9 cellular contexts compared by ENCODE assay signal in genomic region chr6:44388876-44389275, GRCh38. TPM values are rescaled to one million over a fixed set of nuclear protein-coding genes. Genes with fewer than 3 reads are reported as not detected.
DNase-seq lines count a peak whose midpoint lies in the region; ATAC-seq and TF ChIP-seq lines count a peak whose summit lies in the region.
"Had no signal": no experiment of that assay in that cellular context is flagged by ENCODE, and none has a peak within 500 bp of the region (broad histone marks: within the 10 kb centered on the region; RNA-seq: fewer than 3 reads in every experiment).

No MANE protein-coding gene starts in this region.

- H4K91ac ChIP-seq in neuronal stem cell (ENCODE audit: low read depth, low read length, poor library complexity) = no peak overlapping the region

- no peak for DNase-seq in CD8-positive, alpha-beta T cell
- peak; percentile 15 for DNase-seq in M059J (ENCODE audit: low read depth)
- no peak for DNase-seq in neuronal stem cell (ENCODE audit: low spot score)
- DNase-seq in NCI-H446 treated with DMSO at 0.1 percent for 48 hours (lab: John Stamatoyannopoulos, UW) = no peak
- no peak for DNase-seq in sciatic nerve (ENCODE audit: low spot score)
- no peak for DNase-seq in GOT3 (lab: John Stamatoyannopoulos, UW)
- DNase-seq: Right ventricle myocardium superior had no signal

- no peaks in the 10 kb centered on the region for H3K27me3 Mint-ChIP-seq in CD8-positive, alpha-beta T cell (ENCODE audit: low read depth)

- H3K4me1 ChIP-seq in CD8-positive, alpha-beta T cell (ENCODE audit: insufficient read depth, low read length) = peaks cover 24% of the 10 kb centered on the region
- H3K4me1 ChIP-seq in ectodermal cell (ENCODE audit: control insufficient read depth, insufficient read depth, low read length) (peaks cover 11% of the 10 kb centered on the region), neuronal stem cell (ENCODE audit: control insufficient read depth in 2 of 2, insufficient read depth in 1 of 2, low read depth in 1 of 2, low read length in 2 of 2) (peaks cover 6 to 15% of the 10 kb centered on the region in 2 donors)

- intact Hi-C loops in CD8-positive, alpha-beta T cell (cut with DNase I, micrococcal nuclease) = loop anchor here (2.0 to 5.0 kb wide), 2 partner anchors 124 to 1738 kb away; partner anchors contain the start of genes ENPP4 (in 1 of the 2) and NFKBIE (in 1 of the 2)
- intact Hi-C loops in sciatic nerve (cut with DNase I) = no loop called here

- no peak overlapping the region for H4K8ac ChIP-seq in neuronal stem cell (ENCODE audit: low read depth, low read length)

- CTCF ChIA-PET in CD8-positive, alpha-beta T cell (lab: Charles Lee) = no interaction called here

- H2AFZ ChIP-seq in neuronal stem cell (ENCODE audit: low read length) = no peak overlapping the region

- peak overlapping the region; percentile 67 for H3K4me3 ChIP-seq in CD8-positive, alpha-beta T cell (ENCODE audit: low read depth, low read length)
- H3K4me3 ChIP-seq in ectodermal cell (ENCODE audit: insufficient read depth, low read depth, low read length) (peak overlapping the region; percentile 89), neuronal stem cell (ENCODE audit: low read length in 2 of 2) (peak overlapping the region; percentile 63 to 73)

- peaks cover 42% of the 10 kb centered on the region for H3K4me1 Mint-ChIP-seq in CD8-positive, alpha-beta T cell (ENCODE audit: low read depth)

- peak overlapping the region; percentile 98 for H3K4me3 Mint-ChIP-seq in CD8-positive, alpha-beta T cell

- POLR2A ChIA-PET in CD8-positive, alpha-beta T cell (lab: Charles Lee) = interaction anchor here (0.5 kb wide), 1 partner anchor 23 kb away, joined by 3 read pairs; no protein-coding TSS in a partner anchor

- H3K18ac ChIP-seq in neuronal stem cell (ENCODE audit: low read length) = no peak overlapping the region

- 83 to 88% methylated on average over 5 of the region's 5 CpGs for WGBS in ectodermal cell, 2 experiments
- WGBS in neuronal stem cell (ENCODE audit: extremely low coverage in 2 of 2, insufficient read length in 2 of 2, insufficient replicate concordance in 1 of 2), 2 donors = no CpG with 5 or more reads among the region's 5 CpGs

- no peak overlapping the region for H3K9ac ChIP-seq in neuronal stem cell (ENCODE audit: low read depth, low read length, poor library complexity)

- H3K9me3 Mint-ChIP-seq in CD8-positive, alpha-beta T cell = no peaks in the 10 kb centered on the region

- H3K27me3 ChIP-seq in CD8-positive, alpha-beta T cell (ENCODE audit: insufficient read depth, low read length) = no peaks in the 10 kb centered on the region
- H3K27me3 ChIP-seq in ectodermal cell (ENCODE audit: control insufficient read depth, insufficient read depth, low read length, poor library complexity, severe bottlenecking) = no peaks in the 10 kb centered on the region
- no peaks in the 10 kb centered on the region for H3K27me3 ChIP-seq in neuronal stem cell (ENCODE audit: control insufficient read depth in 3 of 3, insufficient read depth in 3 of 3, low read depth in 1 of 3, low read length in 3 of 3)

- no peak overlapping the region for H3K23ac ChIP-seq in neuronal stem cell (ENCODE audit: low read depth, low read length, poor library complexity)

- H3K9me3 ChIP-seq in CD8-positive, alpha-beta T cell (ENCODE audit: low read length) = no peaks in the 10 kb centered on the region
- H3K9me3 ChIP-seq in ectodermal cell (ENCODE audit: control insufficient read depth, low read length) (no peaks in the 10 kb centered on the region), neuronal stem cell (replicated peaks in 1 of 2; ENCODE audit: control insufficient read depth in 2 of 2, insufficient read depth in 1 of 2, low read depth in 1 of 2, low read length in 2 of 2) (no peaks in the 10 kb centered on the region)

- H3K4ac ChIP-seq in neuronal stem cell (ENCODE audit: low read length) = no peak overlapping the region

- H2BK15ac ChIP-seq in neuronal stem cell (ENCODE audit: low read length) = no peak overlapping the region

- H2AK5ac ChIP-seq in neuronal stem cell (ENCODE audit: low read depth, low read length) = no peak overlapping the region

- no peak overlapping the region for H3K4me2 ChIP-seq in neuronal stem cell (ENCODE audit: insufficient read depth, low read length, poor library complexity, severe bottlenecking)

- no peak overlapping the region for H3K14ac ChIP-seq in neuronal stem cell (ENCODE audit: low read length)

- no peak overlapping the region for H2BK120ac ChIP-seq in neuronal stem cell (ENCODE audit: low read depth, low read length)

- peak overlapping the region; percentile 98 for H3K27ac Mint-ChIP-seq in CD8-positive, alpha-beta T cell

- H2BK5ac ChIP-seq in neuronal stem cell (ENCODE audit: low read length) = no peak overlapping the region

- no peak for ATAC-seq in CD8-positive, alpha-beta T cell
- ATAC-seq in GM21423 (IDR thresholded peaks at IDR 0.05; ENCODE audit: unreplicated experiment) (no peak), sciatic nerve (no peak)

- no peak for TF ChIP-seq CTCF in CD8-positive, alpha-beta T cell (IDR thresholded peaks at IDR 0.05)

- H3K36me3 ChIP-seq in CD8-positive, alpha-beta T cell (ENCODE audit: insufficient read depth, low read length) = peaks cover 16% of the 10 kb centered on the region
- H3K36me3 ChIP-seq in ectodermal cell (ENCODE audit: control insufficient read depth, insufficient read depth, low read length) = peaks cover 15% of the 10 kb centered on the region
- H3K36me3 ChIP-seq in neuronal stem cell (replicated peaks in 1 of 2; ENCODE audit: control insufficient read depth in 2 of 2, insufficient read depth in 2 of 2, low read length in 2 of 2) = peaks cover 12 to 56% of the 10 kb centered on the region in 2 donors

- no peak overlapping the region for H3K27ac ChIP-seq in CD8-positive, alpha-beta T cell (ENCODE audit: low read depth, low read length)
- H3K27ac ChIP-seq in ectodermal cell (ENCODE audit: insufficient read depth, low read depth, low read length, poor library complexity, severe bottlenecking) (no peak overlapping the region), neuronal stem cell (replicated peaks; ENCODE audit: low read length) (no peak overlapping the region)

- peaks cover 47% of the 10 kb centered on the region for H3K36me3 Mint-ChIP-seq in CD8-positive, alpha-beta T cell

- no peak overlapping the region for H2BK12ac ChIP-seq in neuronal stem cell (ENCODE audit: low read length)

- H3K79me1 ChIP-seq in neuronal stem cell (ENCODE audit: low read depth, low read length) = peaks cover 4% of the 10 kb centered on the region

RNA-seq across cellular contexts. Expression of gene CDC5L, which starts 1.4 kb away (rescaled TPM):
- total RNA-seq in CD8-positive, alpha-beta T cell = 10 to 100 TPM; 24.1 to 24.4 TPM
- total RNA-seq in M059J (2014; rRNA removed; shearing (Covaris generic)) = 35.3 and 49.7 TPM in 2 replicates
- 40.7 TPM for polyA plus RNA-seq in ectodermal cell (2013, experiment 1 of 4)
- 42.2 TPM for polyA plus RNA-seq in ectodermal cell (2013, experiment 2 of 4)
- polyA plus RNA-seq in ectodermal cell (2013, experiment 3 of 4) = 28.9 TPM
- polyA plus RNA-seq in ectodermal cell (2013, experiment 4 of 4) = 33.6 TPM
- 32.0 TPM for polyA plus RNA-seq in neuronal stem cell (2013, experiment 1 of 2)
- 33.0 TPM for polyA plus RNA-seq in neuronal stem cell (2013, experiment 2 of 2)
- total RNA-seq in sciatic nerve = 20.3 TPM

RNA-seq across cellular contexts. Expression of gene SPATS1, which starts 46.4 kb away (rescaled TPM):
- total RNA-seq in CD8-positive, alpha-beta T cell = not detected
- not detected in 2 replicates for total RNA-seq in M059J (2014; rRNA removed; shearing (Covaris generic))
- not detected for polyA plus RNA-seq in ectodermal cell (2013, experiment 1 of 4)
- not detected for polyA plus RNA-seq in ectodermal cell (2013, experiment 2 of 4)
- polyA plus RNA-seq in ectodermal cell (2013, experiment 3 of 4) = not detected
- not detected for polyA plus RNA-seq in ectodermal cell (2013, experiment 4 of 4)
- not detected for polyA plus RNA-seq in neuronal stem cell (2013, experiment 1 of 2)
- not detected for polyA plus RNA-seq in neuronal stem cell (2013, experiment 2 of 2)
- total RNA-seq in sciatic nerve = not detected
- total RNA-seq: Right ventricle myocardium superior had no signal
